8 cellular contexts compared by ENCODE assay signal in the genomic region with DNA sequence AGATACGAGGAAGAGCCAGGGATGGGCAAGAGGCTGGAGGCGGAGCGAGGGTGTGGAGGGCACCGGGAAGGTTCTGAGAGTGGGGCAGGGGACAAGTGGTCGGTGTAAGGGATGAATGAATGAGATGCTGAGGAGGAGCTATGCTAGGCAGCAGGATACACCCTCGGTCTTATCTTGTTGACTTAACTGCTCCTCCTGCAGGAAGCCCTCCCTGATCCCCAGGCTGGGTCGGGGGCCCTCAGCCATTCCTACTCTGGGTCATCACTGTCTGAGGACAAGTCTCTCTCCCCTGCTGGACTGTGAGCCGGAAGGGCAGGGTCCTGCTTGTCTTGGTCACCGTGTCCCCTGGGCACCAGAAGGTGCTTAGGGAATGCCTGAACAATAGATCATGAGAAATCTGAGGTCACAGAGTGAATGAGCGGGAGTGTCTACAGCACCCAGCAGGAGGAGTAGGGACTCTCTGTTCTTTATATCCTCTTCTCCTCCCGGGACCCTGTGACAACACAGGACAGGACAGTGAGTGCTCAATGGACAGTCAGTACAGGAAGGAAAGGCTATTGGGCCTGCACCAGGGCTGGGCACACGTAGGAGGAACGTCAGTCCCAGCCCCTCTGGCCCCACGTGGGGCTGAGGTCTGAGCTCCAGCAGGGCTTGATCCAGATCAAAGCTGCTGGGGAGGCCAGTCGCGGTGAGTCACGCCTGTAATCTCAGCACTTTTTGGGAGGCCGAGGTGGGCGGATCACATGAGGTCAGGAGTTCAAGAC. TPM values are rescaled to one million over a fixed set of nuclear protein-coding genes. Genes with fewer than 3 reads are reported as not detected.
DNase-seq lines count a peak whose midpoint lies in the region; ATAC-seq, FAIRE-seq and TF ChIP-seq lines count a peak whose summit lies in the region.

No MANE protein-coding gene starts in this region.

- peak; percentile 83 for DNase-seq in ELR (ENCODE audit: low read depth)
- peak; percentile 46 for DNase-seq in PC-3
- DNase-seq in endothelial cell of umbilical vein (ENCODE audit: low read depth, low spot score) = peak; percentile 13
- DNase-seq in omental fat pad (ENCODE audit: low spot score) = no peak
- no peak for DNase-seq in hippocampal formation (lab: John Stamatoyannopoulos, UW)
- DNase-seq in NCI-H2227 (lab: John Stamatoyannopoulos, UW; ENCODE audit: unreplicated experiment) = no peak
- DNase-seq in ureter (ENCODE audit: low spot score) = no peak
- no peak for DNase-seq in NCI-H345 (lab: John Stamatoyannopoulos, UW)

- H2AFZ ChIP-seq in PC-3 (ENCODE audit: low read length) (no peak overlapping the region), endothelial cell of umbilical vein (ENCODE audit: low read depth, low read length) (peak overlapping the region; percentile 67)

- no peak overlapping the region for H3K9ac ChIP-seq in PC-3 (ENCODE audit: low read length)
- no peak overlapping the region for H3K9ac ChIP-seq in endothelial cell of umbilical vein (replicated peaks; ENCODE audit: extremely low read depth, insufficient read depth, low read length)

- no peaks in the 10 kb centered on the region for H3F3A ChIP-seq in PC-3 (ENCODE audit: low read length, unreplicated experiment)

- H3K9me3 ChIP-seq in PC-3 (ENCODE audit: low read length) (no peaks in the 10 kb centered on the region), endothelial cell of umbilical vein (replicated peaks; ENCODE audit: control insufficient read depth, insufficient read depth, low read length) (no peaks in the 10 kb centered on the region)

- no peaks in the 10 kb centered on the region for H3K36me3 ChIP-seq in PC-3 (ENCODE audit: low read depth, low read length)
- no peaks in the 10 kb centered on the region for H3K36me3 ChIP-seq in endothelial cell of umbilical vein (ENCODE audit: control insufficient read depth in 2 of 2, extremely low read depth in 1 of 2, insufficient read depth in 2 of 2, low read length in 2 of 2)

- dilution Hi-C loops in endothelial cell of umbilical vein (cut with MboI; ENCODE audit: extremely low pct_ligation_motif_present, low sequenced_read_pairs) = no loop called here

- H3K4me3 ChIP-seq in PC-3 (ENCODE audit: low read length) = no peak overlapping the region
- H3K4me3 ChIP-seq in endothelial cell of umbilical vein (replicated peaks in 1 of 3; ENCODE audit: insufficient read depth in 1 of 3, low read depth in 1 of 3, low read length in 3 of 3) = no peak overlapping the region

- TF ChIP-seq CTCF in PC-3 (conservative IDR thresholded peaks at IDR 0.05; ENCODE audit: low read depth, low read length) (no peak), endothelial cell of umbilical vein (IDR thresholded peaks at IDR 0.05; ENCODE audit: extremely low read depth in 1 of 2, insufficient read depth in 1 of 2, low read depth in 1 of 2, low read length in 2 of 2) (no peak), omental fat pad (IDR thresholded peaks at IDR 0.05) (no peak)

- no peak overlapping the region for H3K27ac ChIP-seq in PC-3 (ENCODE audit: low read length)
- H3K27ac ChIP-seq in endothelial cell of umbilical vein (ENCODE audit: insufficient read depth, low read depth, low read length) = no peak overlapping the region

- CTCF ChIA-PET in PC-3 (lab: Charles Lee) (no interaction called here), endothelial cell of umbilical vein (lab: Charles Lee) (interaction anchor here (1.0 to 1.8 kb wide), 6 partner anchors 8 to 184 kb away, joined by 3 to 8 read pairs (median 4); a partner anchor contains a TSS)

- H3K9me2 ChIP-seq in PC-3 (replicated peaks; ENCODE audit: low read length) = no peaks in the 10 kb centered on the region

- H3K4me1 ChIP-seq in PC-3 (ENCODE audit: insufficient read depth, low read length) (peaks cover 9% of the 10 kb centered on the region; the same call in 1 of the 2 replicates), endothelial cell of umbilical vein (ENCODE audit: control insufficient read depth, extremely low read depth, insufficient read depth, low read length) (peaks cover 21% of the 10 kb centered on the region)

- no peaks in the 10 kb centered on the region for H3K79me2 ChIP-seq in PC-3 (ENCODE audit: low read length)
- H3K79me2 ChIP-seq in endothelial cell of umbilical vein (ENCODE audit: control insufficient read depth, insufficient read depth, low read length) = no peaks in the 10 kb centered on the region

- H3K27me3 ChIP-seq in PC-3 (ENCODE audit: low read length) (no peaks in the 10 kb centered on the region), endothelial cell of umbilical vein (ENCODE audit: control insufficient read depth in 2 of 2, insufficient read depth in 2 of 2, low read length in 2 of 2) (peaks cover 6 to 15% of the 10 kb centered on the region in 2 experiments)

- POLR2A ChIA-PET in PC-3 (lab: Charles Lee; ENCODE audit: unreplicated experiment) (no interaction called here), endothelial cell of umbilical vein (lab: Charles Lee) (no interaction called here)

- H4K20me1 ChIP-seq in PC-3 (ENCODE audit: low read length) (no peaks in the 10 kb centered on the region), endothelial cell of umbilical vein (replicated peaks; ENCODE audit: control insufficient read depth, extremely low read depth, insufficient read depth, low read length) (no peaks in the 10 kb centered on the region)

- intact Hi-C loops in PC-3 (cut with micrococcal nuclease) = no loop called here
- intact Hi-C loops in endothelial cell of umbilical vein (cut with micrococcal nuclease) = no loop called here

- H3K4me2 ChIP-seq in PC-3 (ENCODE audit: low read length) = 0 out of 2 replicates have a peak overlapping the region, but pooled peaks have one; percentile 44
- peak overlapping the region; percentile 15 for H3K4me2 ChIP-seq in endothelial cell of umbilical vein (ENCODE audit: insufficient read depth, low read length)

- no peak for TF ChIP-seq POLR2A in endothelial cell of umbilical vein (IDR thresholded peaks at IDR 0.05; ENCODE audit: low read depth, low read length)

- peak; percentile 25 for ATAC-seq in PC-3
- ATAC-seq in omental fat pad (ENCODE audit: low FRiP score) = peak; percentile 14

- FAIRE-seq in endothelial cell of umbilical vein (lab: Jason Lieb, UNC) = peak; percentile 18

- no peaks in the 10 kb centered on the region for H3K9me1 ChIP-seq in endothelial cell of umbilical vein (replicated peaks; ENCODE audit: control insufficient read depth, extremely low read depth, insufficient read depth, low read length)

- BruUV-seq in PC-3 (replicated peaks; lab: Mats Ljungman, UMichigan) = no TSS peak
- BruUV-seq in endothelial cell of umbilical vein (replicated peaks; lab: Mats Ljungman, UMichigan) = no TSS peak

TF ChIP-seq in endothelial cell of umbilical vein, 7 proteins besides CTCF, POLR2A, EP300 and RAD21:
- TF ChIP-seq MYC (IDR thresholded peaks at IDR 0.05; ENCODE audit: low read depth, low read length) = no peak
- TF ChIP-seq, protein P1, sequence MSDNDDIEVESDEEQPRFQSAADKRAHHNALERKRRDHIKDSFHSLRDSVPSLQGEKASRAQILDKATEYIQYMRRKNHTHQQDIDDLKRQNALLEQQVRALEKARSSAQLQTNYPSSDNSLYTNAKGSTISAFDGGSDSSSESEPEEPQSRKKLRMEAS (IDR thresholded peaks at IDR 0.05; ENCODE audit: insufficient read depth, insufficient read length) = no peak

RNA-seq across cellular contexts. Expression of a gene that starts 6.5 kb away (rescaled TPM):
- total RNA-seq in PC-3 (2014; rRNA removed) = 0.75 and 1.1 TPM in 2 replicates
- not detected in 2 replicates for total RNA-seq in endothelial cell of umbilical vein
- polyA plus RNA-seq in endothelial cell of umbilical vein = 0.04 and 0.05 TPM in 2 replicates
- polyA plus RNA-seq in endothelial cell of umbilical vein (2011; cell fraction: cytosol; rRNA removed) = 0.03 and 0.04 TPM in 2 replicates
- polyA plus RNA-seq in endothelial cell of umbilical vein (2011; cell fraction: nucleus; rRNA removed) = 0.12 and 0.28 TPM in 2 replicates
- polyA plus RNA-seq in endothelial cell of umbilical vein (2012) = 0.07 TPM in 2 replicates
- polyA minus RNA-seq in endothelial cell of umbilical vein = 0.08 and 0.12 TPM in 2 replicates
- polyA minus RNA-seq in endothelial cell of umbilical vein (2011; cell fraction: cytosol; rRNA and poly(A)+ RNA removed) = not detected
- polyA minus RNA-seq in endothelial cell of umbilical vein (2011; cell fraction: nucleus; rRNA and poly(A)+ RNA removed) = 0.14 and 0.19 TPM in 2 replicates
- total RNA-seq in omental fat pad = under 1 TPM in 2 of 4 donors, not detected in 2; 0.19 to 0.72 TPM
- total RNA-seq in ureter = 0.60 TPM

RNA-seq across cellular contexts. Expression of a gene that starts 23.8 kb away (rescaled TPM):
- total RNA-seq in PC-3 (2014; rRNA removed) (18.3 and 23.2 TPM in 2 replicates), endothelial cell of umbilical vein (12.6 and 18.1 TPM in 2 replicates), omental fat pad (10 to 100 TPM; 20.8 to 30.4 (median 23.8) TPM), ureter (37.7 TPM)
- polyA plus RNA-seq in endothelial cell of umbilical vein = 45.4 and 46.6 TPM in 2 replicates
- 27.9 and 33.7 TPM in 2 replicates for polyA plus RNA-seq in endothelial cell of umbilical vein (2011; cell fraction: cytosol; rRNA removed)
- polyA plus RNA-seq in endothelial cell of umbilical vein (2011; cell fraction: nucleus; rRNA removed) = 10.1 and 11.3 TPM in 2 replicates
- polyA plus RNA-seq in endothelial cell of umbilical vein (2012) = 13.5 and 28.7 TPM in 2 replicates
- 3.4 and 5.6 TPM in 2 replicates for polyA minus RNA-seq in endothelial cell of umbilical vein
- 1.8 TPM for polyA minus RNA-seq in endothelial cell of umbilical vein (2011; cell fraction: cytosol; rRNA and poly(A)+ RNA removed)
- polyA minus RNA-seq in endothelial cell of umbilical vein (2011; cell fraction: nucleus; rRNA and poly(A)+ RNA removed) = 0.96 TPM in 2 replicates

RNA-seq across cellular contexts. Expression of a gene that starts 24.3 kb away (rescaled TPM):
- total RNA-seq in PC-3 (2014; rRNA removed) (7.3 and 11.9 TPM in 2 replicates), endothelial cell of umbilical vein (11.7 and 17.4 TPM in 2 replicates), omental fat pad (10 to 100 TPM in 1 of 4 donors, 1 to 10 TPM in 3; 6.4 to 13.1 (median 8.2) TPM), ureter (15.0 TPM)
- polyA plus RNA-seq in endothelial cell of umbilical vein = 13.6 and 13.8 TPM in 2 replicates
- 5.6 and 6.2 TPM in 2 replicates for polyA plus RNA-seq in endothelial cell of umbilical vein (2011; cell fraction: cytosol; rRNA removed)
- 4.0 and 4.1 TPM in 2 replicates for polyA plus RNA-seq in endothelial cell of umbilical vein (2011; cell fraction: nucleus; rRNA removed)
- 7.0 and 9.0 TPM in 2 replicates for polyA plus RNA-seq in endothelial cell of umbilical vein (2012)
- polyA minus RNA-seq in endothelial cell of umbilical vein = 12.8 and 14.4 TPM in 2 replicates
- 5.1 TPM for polyA minus RNA-seq in endothelial cell of umbilical vein (2011; cell fraction: cytosol; rRNA and poly(A)+ RNA removed)
- 2.8 and 4.6 TPM in 2 replicates for polyA minus RNA-seq in endothelial cell of umbilical vein (2011; cell fraction: nucleus; rRNA and poly(A)+ RNA removed)

Comparison
In these comparisons a context has a peak if more than half of its experiments do, and no peak if none do; other contexts are left out.
1. DNase-seq: peak in ELR (single experiment), PC-3 (single experiment) and endothelial cell of umbilical vein (single experiment); none in omental fat pad (single experiment), hippocampal formation (0 of 2), NCI-H2227 (single experiment), ureter (single experiment) and NCI-H345 (single experiment).